ENCODE assay signal across 8 cellular contexts in the genomic region with DNA sequence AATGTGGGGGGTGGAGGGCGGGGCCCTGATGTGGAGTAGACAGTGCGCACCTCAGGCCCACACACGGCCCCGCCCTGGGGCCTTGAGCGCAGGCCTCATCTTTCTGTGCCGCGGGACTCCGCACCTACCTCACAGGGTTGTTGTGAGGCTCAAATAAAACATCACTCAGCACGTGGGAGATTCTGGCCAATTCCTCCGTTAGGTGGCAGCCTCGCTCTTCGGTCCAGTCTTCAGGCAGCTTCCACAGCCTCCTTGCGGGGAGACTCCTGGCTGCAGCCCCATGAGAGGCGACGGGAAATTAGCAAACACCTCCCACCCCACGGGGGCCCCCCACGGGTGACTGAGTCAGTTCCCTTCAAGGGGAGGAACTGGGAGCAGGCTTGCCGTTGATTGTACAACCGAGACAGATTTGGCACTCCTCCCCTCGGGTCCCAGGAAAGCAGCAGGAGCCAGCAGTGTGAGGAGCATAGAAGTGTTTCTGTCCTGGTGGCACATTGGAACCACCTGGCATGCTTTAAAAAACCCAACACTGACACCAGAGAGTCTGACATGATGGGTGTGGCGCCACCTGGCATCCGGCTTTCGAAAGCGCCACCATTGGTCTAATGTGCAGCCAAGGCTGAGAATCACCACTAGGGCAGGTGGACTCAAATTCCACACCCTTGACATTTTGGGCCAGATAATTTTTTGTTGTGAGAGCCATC. TPM values are rescaled to one million over a fixed set of nuclear protein-coding genes. Genes with fewer than 3 reads are reported as not detected.
DNase-seq lines count a peak whose midpoint lies in the region; ATAC-seq and TF ChIP-seq lines count a peak whose summit lies in the region.

No MANE protein-coding gene starts in this region.

- H2BK120ac ChIP-seq in neuronal stem cell (ENCODE audit: low read depth, low read length) = no peak overlapping the region

- 12 to 40% methylated on average over 7 to 10 of the region's 24 CpGs for WGBS in esophagus squamous epithelium, 2 donors
- WGBS in neuronal stem cell (ENCODE audit: extremely low coverage in 2 of 2, insufficient read length in 2 of 2, insufficient replicate concordance in 1 of 2), 2 donors = no CpG with 5 or more reads among the region's 24 CpGs

- no peaks in the 10 kb centered on the region for H3K27me3 ChIP-seq in BLaER1 treated with 17β-estradiol and CSF1 and Interleukin-3, amounts not matched to agents 10 nM and 100 nM
- H3K27me3 ChIP-seq in KMS-11 (ENCODE audit: insufficient read depth, low read depth) (no peaks in the 10 kb centered on the region), RWPE2 (ENCODE audit: insufficient read depth, poor library complexity, severe bottlenecking) (no peaks in the 10 kb centered on the region), esophagus squamous epithelium (peaks cover 0 to 10% (median 0%) of the 10 kb centered on the region in 4 donors), neuronal stem cell (ENCODE audit: control insufficient read depth in 3 of 3, insufficient read depth in 3 of 3, low read depth in 1 of 3, low read length in 3 of 3) (peaks cover 0 to 1% (median 0%) of the 10 kb centered on the region in 3 experiments)

- no peak overlapping the region for H3K4me3 ChIP-seq in BLaER1 treated with 17β-estradiol and CSF1 and Interleukin-3, amounts not matched to agents 10 nM and 100 nM
- H3K4me3 ChIP-seq in KMS-11 (IDR thresholded peaks at IDR 0.05; ENCODE audit: insufficient read depth, low read depth, low read length) (no peak overlapping the region), RWPE2 (ENCODE audit: severe bottlenecking) (no peak overlapping the region), esophagus squamous epithelium (peak overlapping the region in 1 of 4 donors; percentile 32), neuronal stem cell (ENCODE audit: low read length in 2 of 2) (no peak overlapping the region)

- no peak overlapping the region for H2BK15ac ChIP-seq in neuronal stem cell (ENCODE audit: low read length)

- H2BK12ac ChIP-seq in neuronal stem cell (ENCODE audit: low read length) = no peak overlapping the region

- peaks cover under 1% of the 10 kb centered on the region for H3K79me1 ChIP-seq in neuronal stem cell (ENCODE audit: low read depth, low read length)

- intact Hi-C loops in esophagus squamous epithelium (cut with DNase I) = no loop called here

- H2BK5ac ChIP-seq in neuronal stem cell (ENCODE audit: low read length) = no peak overlapping the region

- H4K20me1 ChIP-seq in BLaER1 treated with 17β-estradiol and CSF1 and Interleukin-3, amounts not matched to agents 10 nM and 100 nM = peaks cover 0 to 99% (median 89%) of the 10 kb centered on the region in 11 experiments; a peak in 19 of 22 replicates
- no peaks in the 10 kb centered on the region for H4K20me1 ChIP-seq in KMS-11 (ENCODE audit: insufficient read depth)

- peak overlapping the region; percentile 24 to 68 (median 45); a peak in 19 of 22 replicates for H3K4me2 ChIP-seq in BLaER1 treated with 17β-estradiol and CSF1 and Interleukin-3, amounts not matched to agents 10 nM and 100 nM
- H3K4me2 ChIP-seq in KMS-11 (peak overlapping the region; percentile 74), neuronal stem cell (ENCODE audit: insufficient read depth, low read length, poor library complexity, severe bottlenecking) (no peak overlapping the region)

- H2AFZ ChIP-seq in KMS-11 (ENCODE audit: low read depth) (0 out of 2 replicates have a peak overlapping the region, but pooled peaks have one; percentile 33), neuronal stem cell (ENCODE audit: low read length) (no peak overlapping the region)

- no peak for DNase-seq in RWPE2 (ENCODE audit: low spot score)
- no peak for DNase-seq in esophagus squamous epithelium (lab: John Stamatoyannopoulos, UW)
- DNase-seq in neuronal stem cell (ENCODE audit: low spot score) = no peak
- DNase-seq in COLO829 (ENCODE audit: low spot score) = no peak

- TF ChIP-seq POLR2A in esophagus squamous epithelium (IDR thresholded peaks at IDR 0.05) = no peak

- H2AK5ac ChIP-seq in neuronal stem cell (ENCODE audit: low read depth, low read length) = no peak overlapping the region

- H3K18ac ChIP-seq in neuronal stem cell (ENCODE audit: low read length) = peak overlapping the region; percentile 8

- peak overlapping the region in 6 of 11 experiments; percentile 1 to 50 (median 18); a peak in 8 of 22 replicates for H3K27ac ChIP-seq in BLaER1 treated with 17β-estradiol and CSF1 and Interleukin-3, amounts not matched to agents 10 nM and 100 nM
- H3K27ac ChIP-seq in KMS-11 (peak overlapping the region; percentile 81), RWPE2 (ENCODE audit: poor library complexity, severe bottlenecking) (no peak overlapping the region), esophagus squamous epithelium (no peak overlapping the region), neuronal stem cell (replicated peaks; ENCODE audit: low read length) (no peak overlapping the region)

- H3K4ac ChIP-seq in neuronal stem cell (ENCODE audit: low read length) = no peak overlapping the region

- no peak overlapping the region for H3K23ac ChIP-seq in neuronal stem cell (ENCODE audit: low read depth, low read length, poor library complexity)

- no peak overlapping the region for H4K8ac ChIP-seq in neuronal stem cell (ENCODE audit: low read depth, low read length)

- peak overlapping the region in 6 of 11 experiments; percentile 4 to 37 (median 24); a peak in 6 of 22 replicates for H3K9ac ChIP-seq in BLaER1 treated with 17β-estradiol and CSF1 and Interleukin-3, amounts not matched to agents 10 nM and 100 nM
- H3K9ac ChIP-seq in KMS-11 (peak overlapping the region; percentile 47), neuronal stem cell (ENCODE audit: low read depth, low read length, poor library complexity) (no peak overlapping the region)

- peak; percentile 64 for ATAC-seq in RWPE2 (ENCODE audit: low read depth)
- ATAC-seq in HG03039 (IDR thresholded peaks at IDR 0.05; ENCODE audit: unreplicated experiment) = no peak
- no peak for ATAC-seq in GM18861 (IDR thresholded peaks at IDR 0.05; ENCODE audit: unreplicated experiment)

- H3K4me1 ChIP-seq in BLaER1 treated with 17β-estradiol and CSF1 and Interleukin-3, amounts not matched to agents 10 nM and 100 nM = peaks cover 15 to 55% (median 44%) of the 10 kb centered on the region in 10 experiments
- H3K4me1 ChIP-seq in KMS-11 (ENCODE audit: low read depth, poor library complexity, severe bottlenecking) (peaks cover 35% of the 10 kb centered on the region), RWPE2 (ENCODE audit: insufficient read depth, poor library complexity, severe bottlenecking) (peaks cover 10% of the 10 kb centered on the region), esophagus squamous epithelium (peaks cover 0 to 27% (median 9%) of the 10 kb centered on the region in 3 donors), neuronal stem cell (ENCODE audit: control insufficient read depth in 2 of 2, insufficient read depth in 1 of 2, low read depth in 1 of 2, low read length in 2 of 2) (peaks cover 0 to 3% of the 10 kb centered on the region in 2 donors)

- peaks cover 7% of the 10 kb centered on the region; the same call in 1 of the 2 replicates for H3K79me2 ChIP-seq in KMS-11 (ENCODE audit: insufficient read depth, low read depth)

- TF ChIP-seq CTCF in KMS-11 (conservative IDR thresholded peaks at IDR 0.05; ENCODE audit: low read depth, low read length) = peak; percentile 76
- peak; percentile 56 for TF ChIP-seq CTCF in RWPE2 (IDR thresholded peaks at IDR 0.05; ENCODE audit: poor library complexity, severe bottlenecking)
- peak in 4 of 6 experiments; percentile 23 to 43 (median 30) for TF ChIP-seq CTCF in esophagus squamous epithelium (IDR thresholded peaks at IDR 0.05)

- H4K91ac ChIP-seq in neuronal stem cell (ENCODE audit: low read depth, low read length, poor library complexity) = no peak overlapping the region

- H3K9me3 ChIP-seq in BLaER1 treated with 17β-estradiol and CSF1 and Interleukin-3, amounts not matched to agents 10 nM and 100 nM (replicated peaks in 1 of 11) = no peaks in the 10 kb centered on the region
- no peaks in the 10 kb centered on the region for H3K9me3 ChIP-seq in RWPE2 (ENCODE audit: severe bottlenecking)
- H3K9me3 ChIP-seq in esophagus squamous epithelium = no peaks in the 10 kb centered on the region
- no peaks in the 10 kb centered on the region for H3K9me3 ChIP-seq in neuronal stem cell (replicated peaks in 1 of 2; ENCODE audit: control insufficient read depth in 2 of 2, insufficient read depth in 1 of 2, low read depth in 1 of 2, low read length in 2 of 2)

- peaks cover 0 to 74% (median 34%) of the 10 kb centered on the region in 11 experiments; a peak in 18 of 22 replicates for H3K36me3 ChIP-seq in BLaER1 treated with 17β-estradiol and CSF1 and Interleukin-3, amounts not matched to agents 10 nM and 100 nM
- H3K36me3 ChIP-seq in KMS-11 (ENCODE audit: insufficient read depth) = no peaks in the 10 kb centered on the region
- no peaks in the 10 kb centered on the region for H3K36me3 ChIP-seq in RWPE2 (ENCODE audit: low read depth)
- H3K36me3 ChIP-seq in esophagus squamous epithelium = peaks cover 0 to 9% (median 0%) of the 10 kb centered on the region in 3 donors
- no peaks in the 10 kb centered on the region for H3K36me3 ChIP-seq in neuronal stem cell (replicated peaks in 1 of 2; ENCODE audit: control insufficient read depth in 2 of 2, insufficient read depth in 2 of 2, low read length in 2 of 2)

- no peak overlapping the region for H3K14ac ChIP-seq in neuronal stem cell (ENCODE audit: low read length)

RNA-seq across cellular contexts. Expression of a gene that starts 7.6 kb away (rescaled TPM):
- total RNA-seq in esophagus squamous epithelium = 10 to 100 TPM in 1 of 4 donors, 1 to 10 TPM in 3; 5.9 to 10.1 (median 7.0) TPM
- polyA plus RNA-seq in neuronal stem cell (2013, experiment 1 of 2) = 1.1 TPM
- 0.97 TPM for polyA plus RNA-seq in neuronal stem cell (2013, experiment 2 of 2)

RNA-seq across cellular contexts. Expression of a gene that starts 17.3 kb away (rescaled TPM):
- total RNA-seq in esophagus squamous epithelium = 10 to 100 TPM in 2 of 4 donors, 1 to 10 TPM in 2; 9.0 to 11.1 (median 10.2) TPM
- polyA plus RNA-seq in neuronal stem cell (2013, experiment 1 of 2) = 15.1 TPM
- polyA plus RNA-seq in neuronal stem cell (2013, experiment 2 of 2) = 14.0 TPM

Comparison
In these comparisons a context has a peak if more than half of its experiments do, and no peak if none do; other contexts are left out.
1. H3K27ac ChIP-seq: peak in BLaER1 treated with 17β-estradiol and CSF1 and Interleukin-3, amounts not matched to agents 10 nM and 100 nM (6 of 11) and KMS-11 (single experiment); none in RWPE2 (single experiment), esophagus squamous epithelium (0 of 4) and neuronal stem cell (single experiment).
2. Peak in every context shown above with its lines, with median percentiles within 50 percentile points of each other: CTCF ChIP-seq.